Comparison of ENCODE assay signal across 22 cellular contexts in genomic region chr3:182436547-182436946, GRCh38.
DNase-seq lines count a peak whose midpoint lies in the region; ATAC-seq, FAIRE-seq and TF ChIP-seq lines count a peak whose summit lies in the region.
"Had no signal": no experiment of that assay in that cellular context is flagged by ENCODE, and none has a peak within 500 bp of the region (broad histone marks: within the 10 kb centered on the region; RNA-seq: fewer than 3 reads in every experiment).

No MANE protein-coding gene starts in this region.

- H3K9me3 Mint-ChIP-seq in Calu3 (ENCODE audit: low read depth, unreplicated experiment): no peaks in the 10 kb centered on the region
- H3K9me3 Mint-ChIP-seq: activated CD4-positive, alpha-beta T cell treated with anti-CD3 and anti-CD28 coated beads, Interleukin-2, amount 10 ng/mL, durations not matched to agents 24 days and 14 days; GM23338 had no signal

- TF ChIP-seq CTCF in HEK293 (tag by site-specific recombination; IDR thresholded peaks at IDR 0.05) (no peak), Calu3 (IDR thresholded peaks at IDR 0.05; ENCODE audit: unreplicated experiment) (no peak)

- H3K4me3 ChIP-seq in HEK293 (ENCODE audit: low read depth, low read length): no peak overlapping the region
- H3K4me3 ChIP-seq: colonic mucosa, GM23338, mucosa of descending colon, neural progenitor cell, spleen had no signal

- ATAC-seq in GM21390 (IDR thresholded peaks at IDR 0.05; ENCODE audit: unreplicated experiment): no peak
- ATAC-seq: GM23338, left ventricle myocardium superior, mucosa of descending colon, Right ventricle myocardium inferior had no signal

- H3K9me3 ChIP-seq in HEK293 (ENCODE audit: control insufficient read depth, insufficient read depth, low read depth, low read length): no peaks in the 10 kb centered on the region
- H3K9me3 ChIP-seq: colonic mucosa, mucosa of descending colon, spleen had no signal

- DNase-seq in NCI-H146 treated with DMSO at 0.1 percent for 48 hours (lab: John Stamatoyannopoulos, UW; ENCODE audit: unreplicated experiment) (peak; percentile 100), NCI-H2227 treated with DMSO at 0.1 percent for 48 hours (lab: John Stamatoyannopoulos, UW) (peak; percentile 90), SHP77 treated with DMSO at 0.1 percent for 48 hours (lab: John Stamatoyannopoulos, UW) (peak; percentile 94), EL (no peak), Calu3 (no peak), RCC 7860 (ENCODE audit: low spot score) (no peak)
- DNase-seq: activated CD4-positive, alpha-beta T cell treated with anti-CD3 and anti-CD28 coated beads, Interleukin-2, amount 10 ng/mL, durations not matched to agents 24 days and 14 days; activated CD8-positive, alpha-beta memory T cell treated with anti-CD3 and anti-CD28 coated beads, Interleukin-2, amount 50 U/mL, for 4 hours; brain microvascular endothelial cell; CD4-positive, alpha-beta memory T cell; colonic mucosa; left ventricle myocardium superior; mucosa of descending colon; spleen; T-helper 1 cell had no signal

- no TSS peak for BruUV-seq in Calu3 (replicated peaks; lab: Mats Ljungman, UMichigan)

- CTCF ChIA-PET in HEK293 (lab: Yijun Ruan, JAX) (no interaction called here), Calu3 (lab: Charles Lee) (no interaction called here)

- no peak for FAIRE-seq in RCC 7860 (lab: Jason Lieb, UNC)
- FAIRE-seq: GM18507 had no signal

- POLR2A ChIA-PET in HEK293 (lab: Yijun Ruan, JAX): no interaction called here

- intact Hi-C loops in Calu3 (cut with micrococcal nuclease; ENCODE audit: unreplicated experiment): no loop called here

- no peak overlapping the region for H3K27ac Mint-ChIP-seq in Calu3 (ENCODE audit: unreplicated experiment)
- H3K27ac Mint-ChIP-seq: activated CD4-positive, alpha-beta T cell treated with anti-CD3 and anti-CD28 coated beads, Interleukin-2, amount 10 ng/mL, durations not matched to agents 24 days and 14 days; CD4-positive, alpha-beta memory T cell; GM23338; neural progenitor cell had no signal

- no peak overlapping the region for H3K27ac ChIP-seq in HEK293 (ENCODE audit: extremely low read depth, low read depth, low read length)
- H3K27ac ChIP-seq: brain microvascular endothelial cell, colonic mucosa, KMS-11, neural progenitor cell, spleen had no signal

- no peaks in the 10 kb centered on the region for H3K36me3 Mint-ChIP-seq in Calu3 (ENCODE audit: insufficient read depth, unreplicated experiment)
- H3K36me3 Mint-ChIP-seq: CD4-positive, alpha-beta memory T cell; neural progenitor cell had no signal

- H3K4me1 Mint-ChIP-seq in Calu3 (ENCODE audit: low read depth, unreplicated experiment): peaks cover 10% of the 10 kb centered on the region
- H3K4me1 Mint-ChIP-seq: activated CD4-positive, alpha-beta T cell treated with anti-CD3 and anti-CD28 coated beads, Interleukin-2, amount 10 ng/mL, durations not matched to agents 24 days and 14 days; CD4-positive, alpha-beta memory T cell; GM23338 had no signal

- H3K27me3 Mint-ChIP-seq in Calu3 (ENCODE audit: unreplicated experiment): no peaks in the 10 kb centered on the region
- H3K27me3 Mint-ChIP-seq: activated CD4-positive, alpha-beta T cell treated with anti-CD3 and anti-CD28 coated beads, Interleukin-2, amount 10 ng/mL, durations not matched to agents 24 days and 14 days had no signal

- H3K36me3 ChIP-seq in HEK293 (ENCODE audit: control insufficient read depth in 2 of 2, insufficient read depth in 1 of 2, low read length in 2 of 2): no peaks in the 10 kb centered on the region
- H3K36me3 ChIP-seq: brain microvascular endothelial cell, colonic mucosa, neural progenitor cell, spleen had no signal

- H3K4me1 ChIP-seq in HEK293 (ENCODE audit: control insufficient read depth, insufficient read depth, low read length): peaks cover 4% of the 10 kb centered on the region; the same call in 1 of the 2 replicates
- H3K4me1 ChIP-seq: colonic mucosa, neural progenitor cell, spleen had no signal

- H3K4me3 Mint-ChIP-seq in Calu3 (ENCODE audit: low read depth, unreplicated experiment): no peak overlapping the region
- H3K4me3 Mint-ChIP-seq: activated CD4-positive, alpha-beta T cell treated with anti-CD3 and anti-CD28 coated beads, Interleukin-2, amount 10 ng/mL, durations not matched to agents 24 days and 14 days; CD4-positive, alpha-beta memory T cell; GM23338; neural progenitor cell had no signal

TF ChIP-seq in HEK293, 187 proteins besides CTCF, POLR2A, EP300 and RAD21 (continues in another document):
- no peak for TF ChIP-seq ZNF623 (tag by site-specific recombination; IDR thresholded peaks at IDR 0.05)
- no peak for TF ChIP-seq MZF1 (tag by site-specific recombination; IDR thresholded peaks at IDR 0.05; ENCODE audit: borderline replicate concordance)
- TF ChIP-seq ZNF513 (tag by site-specific recombination; IDR thresholded peaks at IDR 0.05): no peak
- peak; percentile 81 for TF ChIP-seq FEZF1 (tag by site-specific recombination; IDR thresholded peaks at IDR 0.05)
- no peak for TF ChIP-seq HOXA7 (CRISPR knock-in tag; IDR thresholded peaks at IDR 0.05; ENCODE audit: borderline replicate concordance)
- no peak for TF ChIP-seq ZNF580 (tag by site-specific recombination; IDR thresholded peaks at IDR 0.05)
- no peak for TF ChIP-seq ZBTB11 (tag by site-specific recombination; conservative IDR thresholded peaks at IDR 0.05; ENCODE audit: low read depth)
- TF ChIP-seq HIC1 (tag by site-specific recombination; IDR thresholded peaks at IDR 0.05): 0 out of 2 replicates have a peak, but pooled peaks have one; percentile 29
- TF ChIP-seq OVOL3 (tag by site-specific recombination; IDR thresholded peaks at IDR 0.05): peak; percentile 43; the same call in 1 of the 2 replicates
- no peak for TF ChIP-seq ZBTB6 (tag by site-specific recombination; IDR thresholded peaks at IDR 0.05)
- TF ChIP-seq ZNF132 (tag by site-specific recombination; IDR thresholded peaks at IDR 0.05; ENCODE audit: borderline replicate concordance): no peak

Comparison
In these comparisons a context has a peak if more than half of its experiments do, and no peak if none do; other contexts are left out.
1. DNase-seq: peak in NCI-H146 treated with DMSO at 0.1 percent for 48 hours (single experiment), NCI-H2227 treated with DMSO at 0.1 percent for 48 hours (single experiment) and SHP77 treated with DMSO at 0.1 percent for 48 hours (single experiment); none in EL (single experiment), Calu3 (single experiment) and RCC 7860 (single experiment).